In genomic region chr19:15254547-15254946, GRCh38 we compare ENCODE assay signal across 1 cellular context.
TF ChIP-seq lines count a peak whose summit lies in the region.

No MANE protein-coding gene starts in this region.

TF ChIP-seq in GM12878, 131 proteins besides CTCF, POLR2A, EP300 and RAD21:
- TF ChIP-seq ASH2L (IDR thresholded peaks at IDR 0.05; ENCODE audit: borderline replicate concordance, low read depth) (no peak), KAT2A (conservative IDR thresholded peaks at IDR 0.05; ENCODE audit: control insufficient read depth, low read depth, low read length) (no peak), JUNB (IDR thresholded peaks at IDR 0.05) (no peak), POU2F2 (IDR thresholded peaks at IDR 0.05; ENCODE audit: borderline replicate concordance, low read depth, low read length) (no peak), ZBTB40 (IDR thresholded peaks at IDR 0.05; ENCODE audit: borderline replicate concordance) (no peak), SP1 (IDR thresholded peaks at IDR 0.05; ENCODE audit: low read depth, low read length) (no peak), BCL3 (IDR thresholded peaks at IDR 0.05; ENCODE audit: borderline replicate concordance, insufficient read depth, low read depth, low read length, poor library complexity, severe bottlenecking) (no peak), SMC3 (IDR thresholded peaks at IDR 0.05; ENCODE audit: borderline replicate concordance, low read length) (no peak), CHD4 (IDR thresholded peaks at IDR 0.05) (no peak), NR2C2 (IDR thresholded peaks at IDR 0.05; ENCODE audit: borderline replicate concordance, control insufficient read depth, insufficient read length, low read depth) (no peak), MYB (IDR thresholded peaks at IDR 0.05; ENCODE audit: borderline replicate concordance, low read depth, low read length) (no peak), USF2 (IDR thresholded peaks at IDR 0.05; ENCODE audit: borderline replicate concordance, low read depth, low read length) (no peak), FOXM1 (IDR thresholded peaks at IDR 0.05; ENCODE audit: low read depth, low read length) (no peak), SUZ12 (IDR thresholded peaks at IDR 0.05; ENCODE audit: unreplicated experiment) (no peak), HSF1 (IDR thresholded peaks at IDR 0.05; ENCODE audit: low read depth, low read length) (no peak), BACH1 (IDR thresholded peaks at IDR 0.05; ENCODE audit: borderline replicate concordance) (no peak), SUPT20H (IDR thresholded peaks at IDR 0.05; ENCODE audit: borderline replicate concordance, control insufficient read depth, low read depth, low read length) (no peak), ZBTB4 (CRISPR knock-in tag; IDR thresholded peaks at IDR 0.05) (no peak), E2F4 (IDR thresholded peaks at IDR 0.05; ENCODE audit: low read depth, low read length) (no peak), CBFB (IDR thresholded peaks at IDR 0.05; ENCODE audit: low read depth) (no peak)
